1 cellular context compared by ENCODE assay signal in genomic region chr10:44963772-44964633, GRCh38.
TF ChIP-seq lines count a peak whose summit lies in the region.

No MANE protein-coding gene starts in this region.

TF ChIP-seq in HepG2, 621 proteins besides CTCF, POLR2A, EP300 and RAD21 (continued from another document and continues in another):
- TF ChIP-seq ELF1 (CRISPR knock-in tag; IDR thresholded peaks at IDR 0.05) (0 out of 2 replicates have a peak, but pooled peaks have one; percentile 42), ZBTB43 (CRISPR knock-in tag; conservative IDR thresholded peaks at IDR 0.05) (peak; percentile 80; the same call in 1 of the 2 replicates), NCOR1 (IDR thresholded peaks at IDR 0.05; ENCODE audit: borderline replicate concordance, low read length) (0 out of 2 replicates have a peak, but pooled peaks have one; percentile 34), ZMAT3 (CRISPR knock-in tag; conservative IDR thresholded peaks at IDR 0.05) (0 out of 2 replicates have a peak, but pooled peaks have one; percentile 56), DR1 (CRISPR knock-in tag; IDR thresholded peaks at IDR 0.05) (0 out of 2 replicates have a peak, but pooled peaks have one; percentile 16), NFE2L2 (IDR thresholded peaks at IDR 0.05; ENCODE audit: low read length) (no peak), ZNF766 (CRISPR knock-in tag; IDR thresholded peaks at IDR 0.05; ENCODE audit: borderline replicate concordance) (0 out of 2 replicates have a peak, but pooled peaks have one; percentile 49), DRAP1 (CRISPR knock-in tag; IDR thresholded peaks at IDR 0.05) (peak; percentile 63), NR2F6 (IDR thresholded peaks at IDR 0.05) (peak; percentile 25; the same call in 1 of the 2 replicates), NR2F6 (CRISPR knock-in tag; IDR thresholded peaks at IDR 0.05) (0 out of 2 replicates have a peak, but pooled peaks have one; percentile 51), HMG20B (CRISPR knock-in tag; conservative IDR thresholded peaks at IDR 0.05) (peak; percentile 70), ZNF263 (CRISPR knock-in tag; IDR thresholded peaks at IDR 0.05) (peak; percentile 60), ZNF280B (CRISPR knock-in tag; IDR thresholded peaks at IDR 0.05; ENCODE audit: borderline replicate concordance) (0 out of 2 replicates have a peak, but pooled peaks have one; percentile 32), MTF2 (CRISPR knock-in tag; IDR thresholded peaks at IDR 0.05; ENCODE audit: borderline replicate concordance) (0 out of 2 replicates have a peak, but pooled peaks have one; percentile 17), TBX2 (CRISPR knock-in tag; IDR thresholded peaks at IDR 0.05; ENCODE audit: borderline replicate concordance) (peak; percentile 82), HDAC1 (CRISPR knock-in tag; IDR thresholded peaks at IDR 0.05) (peak; percentile 78), AHDC1 (CRISPR knock-in tag; IDR thresholded peaks at IDR 0.05; ENCODE audit: borderline replicate concordance) (peak; percentile 36; the same call in 1 of the 2 replicates), BRCA1 (CRISPR knock-in tag; IDR thresholded peaks at IDR 0.05) (no peak), TGIF2 (CRISPR knock-in tag; IDR thresholded peaks at IDR 0.05) (peak; percentile 76; the same call in 1 of the 2 replicates), SATB2 (CRISPR knock-in tag; IDR thresholded peaks at IDR 0.05) (no peak), HNRNPLL (IDR thresholded peaks at IDR 0.05; ENCODE audit: low read depth, low read length, poor library complexity, severe bottlenecking) (peak; percentile 43), MYC (CRISPR knock-in tag; IDR thresholded peaks at IDR 0.05; ENCODE audit: borderline replicate concordance) (peak; percentile 66; the same call in 1 of the 2 replicates), ZNF709 (CRISPR knock-in tag; IDR thresholded peaks at IDR 0.05) (no peak), KLF11 (CRISPR knock-in tag; IDR thresholded peaks at IDR 0.05) (peak; percentile 77; the same call in 1 of the 2 replicates)
- TF ChIP-seq, protein P1, sequence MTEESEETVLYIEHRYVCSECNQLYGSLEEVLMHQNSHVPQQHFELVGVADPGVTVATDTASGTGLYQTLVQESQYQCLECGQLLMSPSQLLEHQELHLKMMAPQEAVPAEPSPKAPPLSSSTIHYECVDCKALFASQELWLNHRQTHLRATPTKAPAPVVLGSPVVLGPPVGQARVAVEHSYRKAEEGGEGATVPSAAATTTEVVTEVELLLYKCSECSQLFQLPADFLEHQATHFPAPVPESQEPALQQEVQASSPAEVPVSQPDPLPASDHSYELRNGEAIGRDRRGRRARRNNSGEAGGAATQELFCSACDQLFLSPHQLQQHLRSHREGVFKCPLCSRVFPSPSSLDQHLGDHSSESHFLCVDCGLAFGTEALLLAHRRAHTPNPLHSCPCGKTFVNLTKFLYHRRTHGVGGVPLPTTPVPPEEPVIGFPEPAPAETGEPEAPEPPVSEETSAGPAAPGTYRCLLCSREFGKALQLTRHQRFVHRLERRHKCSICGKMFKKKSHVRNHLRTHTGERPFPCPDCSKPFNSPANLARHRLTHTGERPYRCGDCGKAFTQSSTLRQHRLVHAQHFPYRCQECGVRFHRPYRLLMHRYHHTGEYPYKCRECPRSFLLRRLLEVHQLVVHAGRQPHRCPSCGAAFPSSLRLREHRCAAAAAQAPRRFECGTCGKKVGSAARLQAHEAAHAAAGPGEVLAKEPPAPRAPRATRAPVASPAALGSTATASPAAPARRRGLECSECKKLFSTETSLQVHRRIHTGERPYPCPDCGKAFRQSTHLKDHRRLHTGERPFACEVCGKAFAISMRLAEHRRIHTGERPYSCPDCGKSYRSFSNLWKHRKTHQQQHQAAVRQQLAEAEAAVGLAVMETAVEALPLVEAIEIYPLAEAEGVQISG (CRISPR knock-in tag; IDR thresholded peaks at IDR 0.05), result peak; percentile 88
- TF ChIP-seq, protein P2, sequence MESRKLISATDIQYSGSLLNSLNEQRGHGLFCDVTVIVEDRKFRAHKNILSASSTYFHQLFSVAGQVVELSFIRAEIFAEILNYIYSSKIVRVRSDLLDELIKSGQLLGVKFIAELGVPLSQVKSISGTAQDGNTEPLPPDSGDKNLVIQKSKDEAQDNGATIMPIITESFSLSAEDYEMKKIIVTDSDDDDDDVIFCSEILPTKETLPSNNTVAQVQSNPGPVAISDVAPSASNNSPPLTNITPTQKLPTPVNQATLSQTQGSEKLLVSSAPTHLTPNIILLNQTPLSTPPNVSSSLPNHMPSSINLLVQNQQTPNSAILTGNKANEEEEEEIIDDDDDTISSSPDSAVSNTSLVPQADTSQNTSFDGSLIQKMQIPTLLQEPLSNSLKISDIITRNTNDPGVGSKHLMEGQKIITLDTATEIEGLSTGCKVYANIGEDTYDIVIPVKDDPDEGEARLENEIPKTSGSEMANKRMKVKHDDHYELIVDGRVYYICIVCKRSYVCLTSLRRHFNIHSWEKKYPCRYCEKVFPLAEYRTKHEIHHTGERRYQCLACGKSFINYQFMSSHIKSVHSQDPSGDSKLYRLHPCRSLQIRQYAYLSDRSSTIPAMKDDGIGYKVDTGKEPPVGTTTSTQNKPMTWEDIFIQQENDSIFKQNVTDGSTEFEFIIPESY (CRISPR knock-in tag; IDR thresholded peaks at IDR 0.05), result peak; percentile 35; the same call in 1 of the 2 replicates
- TF ChIP-seq, protein P3, sequence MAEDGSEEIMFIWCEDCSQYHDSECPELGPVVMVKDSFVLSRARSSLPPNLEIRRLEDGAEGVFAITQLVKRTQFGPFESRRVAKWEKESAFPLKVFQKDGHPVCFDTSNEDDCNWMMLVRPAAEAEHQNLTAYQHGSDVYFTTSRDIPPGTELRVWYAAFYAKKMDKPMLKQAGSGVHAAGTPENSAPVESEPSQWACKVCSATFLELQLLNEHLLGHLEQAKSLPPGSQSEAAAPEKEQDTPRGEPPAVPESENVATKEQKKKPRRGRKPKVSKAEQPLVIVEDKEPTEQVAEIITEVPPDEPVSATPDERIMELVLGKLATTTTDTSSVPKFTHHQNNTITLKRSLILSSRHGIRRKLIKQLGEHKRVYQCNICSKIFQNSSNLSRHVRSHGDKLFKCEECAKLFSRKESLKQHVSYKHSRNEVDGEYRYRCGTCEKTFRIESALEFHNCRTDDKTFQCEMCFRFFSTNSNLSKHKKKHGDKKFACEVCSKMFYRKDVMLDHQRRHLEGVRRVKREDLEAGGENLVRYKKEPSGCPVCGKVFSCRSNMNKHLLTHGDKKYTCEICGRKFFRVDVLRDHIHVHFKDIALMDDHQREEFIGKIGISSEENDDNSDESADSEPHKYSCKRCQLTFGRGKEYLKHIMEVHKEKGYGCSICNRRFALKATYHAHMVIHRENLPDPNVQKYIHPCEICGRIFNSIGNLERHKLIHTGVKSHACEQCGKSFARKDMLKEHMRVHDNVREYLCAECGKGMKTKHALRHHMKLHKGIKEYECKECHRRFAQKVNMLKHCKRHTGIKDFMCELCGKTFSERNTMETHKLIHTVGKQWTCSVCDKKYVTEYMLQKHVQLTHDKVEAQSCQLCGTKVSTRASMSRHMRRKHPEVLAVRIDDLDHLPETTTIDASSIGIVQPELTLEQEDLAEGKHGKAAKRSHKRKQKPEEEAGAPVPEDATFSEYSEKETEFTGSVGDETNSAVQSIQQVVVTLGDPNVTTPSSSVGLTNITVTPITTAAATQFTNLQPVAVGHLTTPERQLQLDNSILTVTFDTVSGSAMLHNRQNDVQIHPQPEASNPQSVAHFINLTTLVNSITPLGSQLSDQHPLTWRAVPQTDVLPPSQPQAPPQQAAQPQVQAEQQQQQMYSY (CRISPR knock-in tag; IDR thresholded peaks at IDR 0.05), result no peak
- TF ChIP-seq, protein P4, sequence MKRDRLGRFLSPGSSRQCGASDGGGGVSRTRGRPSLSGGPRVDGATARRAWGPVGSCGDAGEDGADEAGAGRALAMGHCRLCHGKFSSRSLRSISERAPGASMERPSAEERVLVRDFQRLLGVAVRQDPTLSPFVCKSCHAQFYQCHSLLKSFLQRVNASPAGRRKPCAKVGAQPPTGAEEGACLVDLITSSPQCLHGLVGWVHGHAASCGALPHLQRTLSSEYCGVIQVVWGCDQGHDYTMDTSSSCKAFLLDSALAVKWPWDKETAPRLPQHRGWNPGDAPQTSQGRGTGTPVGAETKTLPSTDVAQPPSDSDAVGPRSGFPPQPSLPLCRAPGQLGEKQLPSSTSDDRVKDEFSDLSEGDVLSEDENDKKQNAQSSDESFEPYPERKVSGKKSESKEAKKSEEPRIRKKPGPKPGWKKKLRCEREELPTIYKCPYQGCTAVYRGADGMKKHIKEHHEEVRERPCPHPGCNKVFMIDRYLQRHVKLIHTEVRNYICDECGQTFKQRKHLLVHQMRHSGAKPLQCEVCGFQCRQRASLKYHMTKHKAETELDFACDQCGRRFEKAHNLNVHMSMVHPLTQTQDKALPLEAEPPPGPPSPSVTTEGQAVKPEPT (CRISPR knock-in tag; IDR thresholded peaks at IDR 0.05; ENCODE audit: low read depth), result no peak
- TF ChIP-seq, protein P5, sequence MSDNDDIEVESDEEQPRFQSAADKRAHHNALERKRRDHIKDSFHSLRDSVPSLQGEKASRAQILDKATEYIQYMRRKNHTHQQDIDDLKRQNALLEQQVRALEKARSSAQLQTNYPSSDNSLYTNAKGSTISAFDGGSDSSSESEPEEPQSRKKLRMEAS (IDR thresholded peaks at IDR 0.05), result peak; percentile 71; the same call in 1 of the 2 replicates
- TF ChIP-seq, protein P6, sequence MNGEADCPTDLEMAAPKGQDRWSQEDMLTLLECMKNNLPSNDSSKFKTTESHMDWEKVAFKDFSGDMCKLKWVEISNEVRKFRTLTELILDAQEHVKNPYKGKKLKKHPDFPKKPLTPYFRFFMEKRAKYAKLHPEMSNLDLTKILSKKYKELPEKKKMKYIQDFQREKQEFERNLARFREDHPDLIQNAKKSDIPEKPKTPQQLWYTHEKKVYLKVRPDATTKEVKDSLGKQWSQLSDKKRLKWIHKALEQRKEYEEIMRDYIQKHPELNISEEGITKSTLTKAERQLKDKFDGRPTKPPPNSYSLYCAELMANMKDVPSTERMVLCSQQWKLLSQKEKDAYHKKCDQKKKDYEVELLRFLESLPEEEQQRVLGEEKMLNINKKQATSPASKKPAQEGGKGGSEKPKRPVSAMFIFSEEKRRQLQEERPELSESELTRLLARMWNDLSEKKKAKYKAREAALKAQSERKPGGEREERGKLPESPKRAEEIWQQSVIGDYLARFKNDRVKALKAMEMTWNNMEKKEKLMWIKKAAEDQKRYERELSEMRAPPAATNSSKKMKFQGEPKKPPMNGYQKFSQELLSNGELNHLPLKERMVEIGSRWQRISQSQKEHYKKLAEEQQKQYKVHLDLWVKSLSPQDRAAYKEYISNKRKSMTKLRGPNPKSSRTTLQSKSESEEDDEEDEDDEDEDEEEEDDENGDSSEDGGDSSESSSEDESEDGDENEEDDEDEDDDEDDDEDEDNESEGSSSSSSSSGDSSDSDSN (CRISPR knock-in tag; IDR thresholded peaks at IDR 0.05), result peak; percentile 85
